8 cellular contexts compared by ENCODE assay signal in the genomic region with DNA sequence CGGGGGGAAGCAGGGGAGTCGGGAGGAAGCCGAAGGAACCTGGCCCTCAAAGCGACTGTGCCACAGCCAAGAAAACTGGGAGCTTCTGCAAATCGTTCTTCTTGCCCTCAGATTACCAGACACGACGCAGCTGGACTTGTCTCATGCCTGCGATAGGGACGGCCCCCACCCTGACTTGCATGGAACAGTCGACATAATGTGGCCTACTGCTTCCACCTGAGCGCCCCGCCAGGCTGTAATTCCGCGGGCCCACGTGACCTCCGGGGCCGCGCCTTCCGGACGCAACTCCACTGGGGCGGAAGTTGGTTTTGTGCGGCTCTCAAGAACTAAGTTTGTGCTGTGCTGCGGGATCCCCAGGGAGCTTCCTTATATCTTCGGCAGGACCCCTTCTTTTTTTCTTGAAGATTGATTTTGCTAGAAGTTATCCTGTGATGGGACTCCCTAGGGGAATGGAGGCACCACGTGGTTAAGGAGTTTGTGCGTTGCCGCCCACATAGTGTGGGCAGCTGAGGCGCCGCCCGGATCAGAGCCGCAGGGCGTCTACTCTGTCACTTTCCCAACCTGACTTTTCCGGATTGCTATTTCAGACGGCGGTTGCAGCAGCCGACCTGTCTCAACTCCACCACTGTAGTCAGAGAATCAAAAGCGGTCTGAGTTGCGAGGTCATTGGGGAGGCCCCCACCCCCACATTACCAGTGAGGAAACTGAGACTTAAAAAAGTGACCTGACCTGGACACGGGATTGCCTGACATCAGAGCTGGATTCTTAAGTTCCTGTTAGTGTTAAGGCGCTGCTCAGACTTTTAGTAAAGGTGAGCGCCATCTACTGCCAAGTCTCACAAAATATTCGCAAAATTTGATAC. TPM values are rescaled to one million over a fixed set of nuclear protein-coding genes. Genes with fewer than 3 reads are reported as not detected.
A peak's percentile ranks its signal among the peaks of the same experiment; 100 is the strongest.
DNase-seq lines count a peak whose midpoint lies in the region; ATAC-seq, FAIRE-seq and TF ChIP-seq lines count a peak whose summit lies in the region.

No MANE protein-coding gene starts in this region.

- peak overlapping the region; percentile 98 for H3K4me3 Mint-ChIP-seq in activated CD4-positive, alpha-beta T cell treated with anti-CD3 and anti-CD28 coated beads for 36 hours

- H3K9me3 ChIP-seq in BE2C, result no peaks in the 10 kb centered on the region

- H3K36me3 ChIP-seq in BE2C, result peaks cover 2% of the 10 kb centered on the region; the same call in 1 of the 2 replicates

- H3K4me1 ChIP-seq in BE2C, result no peaks in the 10 kb centered on the region

- peak; percentile 65 for ATAC-seq in HG03442 (IDR thresholded peaks at IDR 0.05; ENCODE audit: unreplicated experiment)
- peak; percentile 67 for ATAC-seq in activated CD4-positive, alpha-beta T cell treated with anti-CD3 and anti-CD28 coated beads for 36 hours

- peak; percentile 93 for DNase-seq in BE2C
- peak; percentile 72 for DNase-seq in GM19239 (ENCODE audit: insufficient read length, low spot score)
- DNase-seq in NCI-H510A (lab: John Stamatoyannopoulos, UW), result peak; percentile 16
- peak; percentile 95 for DNase-seq in activated CD4-positive, alpha-beta T cell treated with anti-CD3 and anti-CD28 coated beads for 36 hours
- peak; percentile 98 for DNase-seq in kidney glomerular epithelial cell (lab: John Stamatoyannopoulos, UW)
- DNase-seq in stimulated activated CD4-positive, alpha-beta T cell treated with anti-CD3 and anti-CD28 coated beads, Interleukin-1b, Interleukin-23, amount 100 ng/mL, for 1 hour (ENCODE audit: low read depth in 2 of 2), result peak; percentile 75 to 79

- CTCF ChIA-PET in activated CD4-positive, alpha-beta T cell treated with anti-CD3 and anti-CD28 coated beads for 36 hours (lab: Charles Lee), result interaction anchor here (0.6 to 4.9 kb wide), 30 partner anchors 9 to 841 kb away, joined by 3 to 71 read pairs (median 4); a partner anchor contains a TSS

- peaks cover 33% of the 10 kb centered on the region for H3K36me3 Mint-ChIP-seq in activated CD4-positive, alpha-beta T cell treated with anti-CD3 and anti-CD28 coated beads for 36 hours (ENCODE audit: low read depth)

- H3K4me3 ChIP-seq in BE2C (ENCODE audit: low read depth, low read length), result peak overlapping the region; percentile 73

- POLR2A ChIA-PET in activated CD4-positive, alpha-beta T cell treated with anti-CD3 and anti-CD28 coated beads for 36 hours (lab: Charles Lee), result interaction anchor here (0.7 to 4.5 kb wide), 15 partner anchors 9 to 872 kb away, joined by 3 to 60 read pairs (median 4); a partner anchor contains a TSS

- H3K27ac Mint-ChIP-seq in activated CD4-positive, alpha-beta T cell treated with anti-CD3 and anti-CD28 coated beads for 36 hours, result peak overlapping the region; percentile 99

- H3K4me1 Mint-ChIP-seq in activated CD4-positive, alpha-beta T cell treated with anti-CD3 and anti-CD28 coated beads for 36 hours, result peaks cover 25% of the 10 kb centered on the region

- H3K27ac ChIP-seq in cingulate gyrus (ENCODE audit: low read depth, low read length), result peak overlapping the region; percentile 100

- no peaks in the 10 kb centered on the region for H3K27me3 Mint-ChIP-seq in activated CD4-positive, alpha-beta T cell treated with anti-CD3 and anti-CD28 coated beads for 36 hours

- TF ChIP-seq CTCF in BE2C (IDR thresholded peaks at IDR 0.05; ENCODE audit: low read depth, low read length), result peak; percentile 69

- no peaks in the 10 kb centered on the region for H3K27me3 ChIP-seq in BE2C

- FAIRE-seq in GM19239 (lab: Jason Lieb, UNC), result peak; percentile 98

- intact Hi-C loops in activated CD4-positive, alpha-beta T cell treated with anti-CD3 and anti-CD28 coated beads for 36 hours (cut with DNase I, micrococcal nuclease), result loop anchor here (1.0 to 5.0 kb wide), 22 partner anchors 10 to 1561 kb away; a partner anchor contains a TSS

- no peaks in the 10 kb centered on the region for H3K9me3 Mint-ChIP-seq in activated CD4-positive, alpha-beta T cell treated with anti-CD3 and anti-CD28 coated beads for 36 hours (ENCODE audit: low read depth)

RNA-seq across cellular contexts. Expression of a gene that starts 0.5 kb away (rescaled TPM):
- 148 TPM for polyA plus RNA-seq in BE2C (2012; ENCODE audit: insufficient read depth, insufficient read length, low read depth)
- total RNA-seq in activated CD4-positive, alpha-beta T cell treated with anti-CD3 and anti-CD28 coated beads for 36 hours, result 100 to 1,000 TPM; 209 to 215 TPM

RNA-seq across cellular contexts. Expression of a gene that starts 57.6 kb away (rescaled TPM):
- 0.48 TPM for polyA plus RNA-seq in BE2C (2012; ENCODE audit: insufficient read depth, insufficient read length, low read depth)
- total RNA-seq in activated CD4-positive, alpha-beta T cell treated with anti-CD3 and anti-CD28 coated beads for 36 hours, result under 1 TPM in 1 of 2 experiments, not detected in 1; 0.09 TPM

RNA-seq across cellular contexts. Expression of a gene that starts 57.7 kb away (rescaled TPM):
- polyA plus RNA-seq in BE2C (2012; ENCODE audit: insufficient read depth, insufficient read length, low read depth), result 18.5 TPM
- total RNA-seq in activated CD4-positive, alpha-beta T cell treated with anti-CD3 and anti-CD28 coated beads for 36 hours, result 1 to 10 TPM; 7.5 to 9.5 TPM

Comparison
In these comparisons a context has a peak if more than half of its experiments do, and no peak if none do; other contexts are left out.
1. Peak in every context shown above with its lines: DNase-seq, ATAC-seq, H3K4me3 ChIP-seq and H3K27ac ChIP-seq.
2. DNase-seq: peak in every context shown above with its lines; median percentile 98 in kidney glomerular epithelial cell; 95 in activated CD4-positive, alpha-beta T cell treated with anti-CD3 and anti-CD28 coated beads for 36 hours; 93 in BE2C; 77 in stimulated activated CD4-positive, alpha-beta T cell treated with anti-CD3 and anti-CD28 coated beads, Interleukin-1b, Interleukin-23, amount 100 ng/mL, for 1 hour; 72 in GM19239; 16 in NCI-H510A.